1 cellular context compared by ENCODE assay signal in genomic region chr15:74307827-74308642, GRCh38.
TF ChIP-seq lines count a peak whose summit lies in the region.

No MANE protein-coding gene starts in this region.

TF ChIP-seq in IMR-90, 13 proteins besides CTCF, POLR2A, EP300 and RAD21 (continued from another document):
- peak; percentile 80 for TF ChIP-seq SMC3 (IDR thresholded peaks at IDR 0.05; ENCODE audit: low read depth, low read length)
- TF ChIP-seq FOS (IDR thresholded peaks at IDR 0.05; ENCODE audit: low read depth, low read length): no peak
- no peak for TF ChIP-seq USF2 (IDR thresholded peaks at IDR 0.05; ENCODE audit: low read depth, low read length)
- no peak for TF ChIP-seq NFE2L2 (IDR thresholded peaks at IDR 0.05; ENCODE audit: low read depth, low read length)
- TF ChIP-seq MAFK (IDR thresholded peaks at IDR 0.05; ENCODE audit: low read depth, low read length): no peak
- peak; percentile 20; the same call in 1 of the 2 replicates for TF ChIP-seq MAZ (IDR thresholded peaks at IDR 0.05; ENCODE audit: borderline replicate concordance, low read depth, low read length)
- no peak for TF ChIP-seq RCOR1 (IDR thresholded peaks at IDR 0.05; ENCODE audit: insufficient replicate concordance, low read length)
- no peak for TF ChIP-seq CEBPB (IDR thresholded peaks at IDR 0.05; ENCODE audit: low read depth, low read length)
